In the genomic region with DNA sequence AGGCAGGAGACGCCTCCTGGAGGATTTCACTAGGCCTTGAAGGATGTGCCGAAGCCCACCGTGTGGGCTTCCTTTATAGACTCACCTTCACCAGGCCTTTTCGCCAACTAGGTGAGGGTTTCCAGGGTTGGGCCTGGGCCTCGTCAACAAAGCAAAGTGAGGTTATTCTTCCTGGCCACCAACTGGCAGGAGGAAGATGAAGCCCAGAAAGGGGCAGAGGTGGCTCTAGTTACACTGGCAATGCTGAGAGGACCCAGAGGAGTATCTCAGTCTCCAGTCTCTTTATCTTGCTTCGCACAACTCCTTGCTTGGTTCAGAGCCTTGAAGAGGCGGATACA, we compare ENCODE assay signal across 8 cellular contexts. TPM values are rescaled to one million over a fixed set of nuclear protein-coding genes. Genes with fewer than 3 reads are reported as not detected.
DNase-seq lines count a peak whose midpoint lies in the region; ATAC-seq and TF ChIP-seq lines count a peak whose summit lies in the region.

No MANE protein-coding gene starts in this region.

- intact Hi-C loops in OCI-LY7 (cut with micrococcal nuclease; ENCODE audit: unreplicated experiment) = loop anchor here (1.0 to 2.0 kb wide), 2 partner anchors 10 to 17 kb away; no protein-coding TSS in a partner anchor
- intact Hi-C loops in ovary (cut with DNase I) = no loop called here

- H3K36me3 ChIP-seq in CD8-positive, alpha-beta memory T cell (ENCODE audit: insufficient read depth, low read length) = no peaks in the 10 kb centered on the region
- H3K36me3 ChIP-seq in OCI-LY7 (ENCODE audit: insufficient read depth, low read length) (peaks cover 13% of the 10 kb centered on the region; the same call in 1 of the 2 replicates), ovary (no peaks in the 10 kb centered on the region)

- CTCF ChIA-PET in CD8-positive, alpha-beta memory T cell (lab: Charles Lee) = interaction anchor here (1.0 to 2.4 kb wide), 3 partner anchors 9 to 24 kb away, joined by 4 to 18 read pairs (median 11); no protein-coding TSS in a partner anchor
- CTCF ChIA-PET in OCI-LY7 (lab: Charles Lee; ENCODE audit: unreplicated experiment) = no interaction called here

- peak overlapping the region; percentile 81 for H3K4me3 ChIP-seq in CD8-positive, alpha-beta memory T cell (ENCODE audit: low read length)
- peak overlapping the region; percentile 98 for H3K4me3 ChIP-seq in OCI-LY7 (ENCODE audit: low read depth, low read length, poor library complexity, severe bottlenecking)
- no peak overlapping the region for H3K4me3 ChIP-seq in ovary

- peak overlapping the region; percentile 76; the same call in 1 of the 2 replicates for H2AFZ ChIP-seq in OCI-LY7 (ENCODE audit: low read length)

- no peak for ATAC-seq in effector memory CD8-positive, alpha-beta T cell (replicated peaks)
- ATAC-seq in HG03159 (IDR thresholded peaks at IDR 0.05; ENCODE audit: unreplicated experiment) (no peak), HG02798 (IDR thresholded peaks at IDR 0.05; ENCODE audit: poor library complexity, unreplicated experiment) (no peak), HG03025 (IDR thresholded peaks at IDR 0.05; ENCODE audit: low FRiP score, unreplicated experiment) (no peak)

- TF ChIP-seq CTCF in OCI-LY7 (conservative IDR thresholded peaks at IDR 0.05; ENCODE audit: low read length) = no peak
- no peak for TF ChIP-seq CTCF in ovary (IDR thresholded peaks at IDR 0.05)

- POLR2A ChIA-PET in CD8-positive, alpha-beta memory T cell (lab: Charles Lee) = interaction anchor here (0.6 kb wide), 1 partner anchor 500 kb away, joined by 8 read pairs; no protein-coding TSS in a partner anchor
- POLR2A ChIA-PET in OCI-LY7 (lab: Charles Lee) = no interaction called here

- peaks cover 20% of the 10 kb centered on the region for H4K20me1 ChIP-seq in OCI-LY7 (ENCODE audit: insufficient read depth, low read length)

- peaks cover 43% of the 10 kb centered on the region for H3K79me2 ChIP-seq in OCI-LY7 (ENCODE audit: insufficient read depth, low read depth, low read length)

- peaks cover 26% of the 10 kb centered on the region for H3K4me1 ChIP-seq in CD8-positive, alpha-beta memory T cell (ENCODE audit: insufficient read depth, low read length)
- H3K4me1 ChIP-seq in OCI-LY7 (ENCODE audit: insufficient read depth, low read length, poor library complexity, severe bottlenecking) = peaks cover 58% of the 10 kb centered on the region
- peaks cover 6% of the 10 kb centered on the region for H3K4me1 ChIP-seq in ovary (ENCODE audit: insufficient read depth)

- peak overlapping the region; percentile 71 to 96 (median 82) for H3K4me3 Mint-ChIP-seq in CD8-positive, alpha-beta memory T cell
- peak overlapping the region; percentile 76 to 82 for H3K4me3 Mint-ChIP-seq in effector memory CD8-positive, alpha-beta T cell

- H3K9me3 Mint-ChIP-seq in CD8-positive, alpha-beta memory T cell = no peaks in the 10 kb centered on the region
- no peaks in the 10 kb centered on the region for H3K9me3 Mint-ChIP-seq in effector memory CD8-positive, alpha-beta T cell

- H3K27ac Mint-ChIP-seq in CD8-positive, alpha-beta memory T cell = peak overlapping the region; percentile 86 to 96 (median 92)
- H3K27ac Mint-ChIP-seq in effector memory CD8-positive, alpha-beta T cell = peak overlapping the region; percentile 89 to 94

- no peaks in the 10 kb centered on the region for H3K9me3 ChIP-seq in CD8-positive, alpha-beta memory T cell (ENCODE audit: low read length)
- H3K9me3 ChIP-seq in OCI-LY7 (ENCODE audit: low read length) (no peaks in the 10 kb centered on the region), ovary (no peaks in the 10 kb centered on the region)

- H3K9me2 ChIP-seq in OCI-LY7 (ENCODE audit: insufficient read depth, low read length) = no peaks in the 10 kb centered on the region

- TF ChIP-seq POLR2A in ovary (IDR thresholded peaks at IDR 0.05) = no peak

- no peaks in the 10 kb centered on the region for H3K27me3 ChIP-seq in CD8-positive, alpha-beta memory T cell (ENCODE audit: insufficient read depth, low read length, poor library complexity, severe bottlenecking)
- no peaks in the 10 kb centered on the region for H3K27me3 ChIP-seq in ovary

- H3K27me3 Mint-ChIP-seq in CD8-positive, alpha-beta memory T cell = peaks cover 0 to 9% of the 10 kb centered on the region in 2 donors
- no peaks in the 10 kb centered on the region for H3K27me3 Mint-ChIP-seq in effector memory CD8-positive, alpha-beta T cell

- no peak for DNase-seq in CD8-positive, alpha-beta memory T cell
- DNase-seq in OCI-LY7 (ENCODE audit: low spot score) (no peak), ovary (peak in 1 of 5 donors; percentile 36), CD1c-positive myeloid dendritic cell (ENCODE audit: extremely low spot score) (no peak)
- DNase-seq in effector memory CD8-positive, alpha-beta T cell = no peak

- TF ChIP-seq EP300 in ovary (IDR thresholded peaks at IDR 0.05) = no peak

- peak overlapping the region; percentile 60 for H3K27ac ChIP-seq in CD8-positive, alpha-beta memory T cell (ENCODE audit: low read depth, low read length)
- no peak overlapping the region for H3K27ac ChIP-seq in OCI-LY7 (ENCODE audit: low read depth, low read length, poor library complexity, severe bottlenecking)
- peak overlapping the region; percentile 46 to 74 for H3K27ac ChIP-seq in ovary

- peaks cover 29 to 49% (median 32%) of the 10 kb centered on the region in 3 donors for H3K4me1 Mint-ChIP-seq in CD8-positive, alpha-beta memory T cell
- H3K4me1 Mint-ChIP-seq in effector memory CD8-positive, alpha-beta T cell (ENCODE audit: low read depth in 2 of 2) = peaks cover 23 to 40% of the 10 kb centered on the region in 2 donors

- 59 to 77% (median 65%) methylated on average over 6 to 7 of the region's 7 CpGs for WGBS in ovary, 3 donors

- peaks cover 0 to 6% (median 0%) of the 10 kb centered on the region in 3 donors for H3K36me3 Mint-ChIP-seq in CD8-positive, alpha-beta memory T cell
- H3K36me3 Mint-ChIP-seq in effector memory CD8-positive, alpha-beta T cell (ENCODE audit: insufficient read depth) = peaks cover 47% of the 10 kb centered on the region

- peak overlapping the region; percentile 55 for H3K4me2 ChIP-seq in OCI-LY7 (ENCODE audit: low read length)

- no TSS peak for BruUV-seq in OCI-LY7 (replicated peaks; lab: Mats Ljungman, UMichigan)

RNA-seq across cellular contexts. Expression of a gene that starts 0.4 kb away (rescaled TPM):
- 10 to 100 TPM; 23.4 TPM for total RNA-seq in CD8-positive, alpha-beta memory T cell
- polyA plus RNA-seq in CD8-positive, alpha-beta memory T cell = 7.5 TPM
- total RNA-seq in OCI-LY7 (2014; rRNA removed; shearing (Covaris generic)) = 16.6 and 21.5 TPM in 2 replicates
- 24.7 and 30.8 TPM in 2 replicates for total RNA-seq in OCI-LY7 (2022)
- 1 to 10 TPM in 6 of 7 donors, under 1 TPM in 1; 0.95 to 4.7 (median 2.3) TPM for total RNA-seq in ovary
- 1 to 10 TPM in 1 of 2 donors, under 1 TPM in 1; 0.38 to 1.1 TPM for polyA plus RNA-seq in ovary
